In the genomic region with DNA sequence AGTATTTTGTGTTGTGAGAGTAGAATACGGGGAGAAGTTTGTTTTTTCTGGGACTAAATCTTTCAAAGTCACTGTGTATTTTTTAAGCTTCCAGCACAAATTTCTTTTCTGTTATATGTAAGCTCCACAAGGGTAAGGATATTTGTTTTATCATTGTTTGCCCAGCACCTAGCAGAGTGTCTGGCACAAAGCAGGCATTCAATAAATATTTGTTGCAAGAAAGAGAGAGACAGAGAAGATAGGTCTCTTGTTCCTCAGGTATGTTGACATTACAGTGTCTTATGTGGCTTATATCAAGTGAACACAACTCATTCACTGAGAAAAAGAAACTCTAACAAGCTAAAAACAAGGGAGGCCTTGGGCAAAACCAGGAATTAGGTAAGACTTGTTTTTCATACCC, we compare ENCODE assay signal across 18 cellular contexts. TPM values are rescaled to one million over a fixed set of nuclear protein-coding genes. Genes with fewer than 3 reads are reported as not detected.
A peak's percentile ranks its signal among the peaks of the same experiment; 100 is the strongest.
DNase-seq lines count a peak whose midpoint lies in the region; ATAC-seq, FAIRE-seq and TF ChIP-seq lines count a peak whose summit lies in the region.
"Had no signal": no experiment of that assay in that cellular context is flagged by ENCODE, and none has a peak within 500 bp of the region (broad histone marks: within the 10 kb centered on the region; RNA-seq: fewer than 3 reads in every experiment).

No MANE protein-coding gene starts in this region.

- no peak for TF ChIP-seq RAD21 in HepG2 (CRISPR knock-in tag; IDR thresholded peaks at IDR 0.05)

- CTCF ChIA-PET in MCF 10A (lab: Yijun Ruan, JAX) = interaction anchor here (0.7 kb wide), 1 partner anchor 699 kb away, joined by 4 read pairs; no protein-coding TSS in a partner anchor
- CTCF ChIA-PET in PC-3 (lab: Charles Lee) = no interaction called here
- CTCF ChIA-PET in HepG2 (lab: Yijun Ruan, JAX; ENCODE audit: low intra/inter-chr PET ratio, low total read pairs) = no interaction called here

- no peaks in the 10 kb centered on the region for H3F3A ChIP-seq in PC-3 (ENCODE audit: low read length, unreplicated experiment)

- TF ChIP-seq CTCF in MCF 10A (IDR thresholded peaks at IDR 0.05; ENCODE audit: unreplicated experiment) (no peak), PC-3 (conservative IDR thresholded peaks at IDR 0.05; ENCODE audit: low read depth, low read length) (no peak), HepG2 (CRISPR knock-in tag; IDR thresholded peaks at IDR 0.05) (no peak), Peyer's patch (IDR thresholded peaks at IDR 0.05) (no peak)

- H3K27ac ChIP-seq in PC-3 (ENCODE audit: low read length) = no peak overlapping the region
- peak overlapping the region; percentile 26 for H3K27ac ChIP-seq in HepG2 (ENCODE audit: extremely low read length, insufficient read depth, low read length)
- H3K27ac ChIP-seq in Peyer's patch = no peak overlapping the region
- H3K27ac ChIP-seq: BLaER1 treated with 17β-estradiol and CSF1 and Interleukin-3, amounts not matched to agents 10 nM and 100 nM; GM23248 had no signal

- no peak overlapping the region for H3K4me3 ChIP-seq in PC-3 (ENCODE audit: low read length)
- no peak overlapping the region; a peak in 1 of 6 replicates for H3K4me3 ChIP-seq in HepG2 (replicated peaks in 1 of 3; ENCODE audit: insufficient read depth in 1 of 3, low read depth in 2 of 3, low read length in 3 of 3)
- no peak overlapping the region for H3K4me3 ChIP-seq in Peyer's patch
- H3K4me3 ChIP-seq: BLaER1 treated with 17β-estradiol and CSF1 and Interleukin-3, amounts not matched to agents 10 nM and 100 nM; GM12878; GM23248 had no signal

- H3K9me3 Mint-ChIP-seq in MCF 10A (ENCODE audit: unreplicated experiment) (no peaks in the 10 kb centered on the region), immature natural killer cell (no peaks in the 10 kb centered on the region)
- H3K9me3 Mint-ChIP-seq: CD4-positive, alpha-beta T cell had no signal

- 13% methylated on average over 1 of the region's 1 CpG for WGBS in HepG2 (ENCODE audit: low lambda C conversion rate)

- TF ChIP-seq POLR2A in HepG2 (IDR thresholded peaks at IDR 0.05; ENCODE audit: insufficient read depth in 1 of 2, low read depth in 2 of 2, low read length in 2 of 2) (no peak), Peyer's patch (IDR thresholded peaks at IDR 0.05) (no peak)

- FAIRE-seq in HepG2 (lab: Jason Lieb, UNC) = peak; percentile 28
- FAIRE-seq: GM12878, GM18507, H54 had no signal

- no peaks in the 10 kb centered on the region for H3K27me3 ChIP-seq in PC-3 (ENCODE audit: low read length)
- H3K27me3 ChIP-seq in HepG2 (ENCODE audit: control insufficient read depth in 1 of 2, insufficient read depth in 2 of 2, low read length in 2 of 2) = no peaks in the 10 kb centered on the region
- H3K27me3 ChIP-seq in Peyer's patch = no peaks in the 10 kb centered on the region
- H3K27me3 ChIP-seq: BLaER1 treated with 17β-estradiol and CSF1 and Interleukin-3, amounts not matched to agents 10 nM and 100 nM had no signal

- no TSS peak for BruUV-seq in MCF 10A (replicated peaks; lab: Mats Ljungman, UMichigan)
- no TSS peak for BruUV-seq in PC-3 (replicated peaks; lab: Mats Ljungman, UMichigan)
- BruUV-seq in HepG2 (replicated peaks; lab: Mats Ljungman, UMichigan) = no TSS peak

- no peaks in the 10 kb centered on the region for H3K79me2 ChIP-seq in PC-3 (ENCODE audit: low read length)
- no peaks in the 10 kb centered on the region for H3K79me2 ChIP-seq in HepG2 (ENCODE audit: insufficient read depth, low read length)

- H3K36me3 Mint-ChIP-seq in MCF 10A (ENCODE audit: insufficient read depth, unreplicated experiment) = no peaks in the 10 kb centered on the region
- peaks cover 0 to 3% (median 0%) of the 10 kb centered on the region in 3 donors for H3K36me3 Mint-ChIP-seq in immature natural killer cell

- intact Hi-C loops in MCF 10A (cut with micrococcal nuclease) (no loop called here), PC-3 (cut with micrococcal nuclease) (no loop called here), HepG2 (cut with micrococcal nuclease; ENCODE audit: unreplicated experiment) (no loop called here)

- H3K9ac ChIP-seq in PC-3 (ENCODE audit: low read length) = no peak overlapping the region
- H3K9ac ChIP-seq in HepG2 (ENCODE audit: insufficient read depth, low read depth, low read length) = peak overlapping the region; percentile 17; the same call in 1 of the 2 replicates
- H3K9ac ChIP-seq: BLaER1 treated with 17β-estradiol and CSF1 and Interleukin-3, amounts not matched to agents 10 nM and 100 nM; GM23248 had no signal

- no peak overlapping the region for H2AFZ ChIP-seq in PC-3 (ENCODE audit: low read length)
- H2AFZ ChIP-seq in HepG2 (ENCODE audit: low read length) = peak overlapping the region; percentile 65
- H2AFZ ChIP-seq: GM23248 had no signal

- peak in 1 of 2 experiments; percentile 46; a peak in 2 of 4 replicates for TF ChIP-seq EP300 in HepG2 (IDR thresholded peaks at IDR 0.05; ENCODE audit: low read depth in 2 of 2, low read length in 2 of 2)
- no peak for TF ChIP-seq EP300 in HepG2 (CRISPR knock-in tag; IDR thresholded peaks at IDR 0.05; ENCODE audit: borderline replicate concordance)

- H3K9me3 ChIP-seq in PC-3 (ENCODE audit: low read length) = no peaks in the 10 kb centered on the region
- H3K9me3 ChIP-seq in HepG2 (ENCODE audit: low read length) = no peaks in the 10 kb centered on the region
- no peaks in the 10 kb centered on the region for H3K9me3 ChIP-seq in Peyer's patch

- H3K4me1 ChIP-seq in PC-3 (ENCODE audit: insufficient read depth, low read length) (no peaks in the 10 kb centered on the region; the same call in 1 of the 2 replicates), HepG2 (ENCODE audit: insufficient read depth, low read length) (peaks cover 28% of the 10 kb centered on the region), Peyer's patch (no peaks in the 10 kb centered on the region)
- H3K4me1 ChIP-seq: BLaER1 treated with 17β-estradiol and CSF1 and Interleukin-3, amounts not matched to agents 10 nM and 100 nM had no signal

- in situ Hi-C loops in T47D (cut with HindIII; ENCODE audit: low pct_unique_long_range_greater_than_20kb, low sequenced_read_pairs) (no loop called here), HepG2 (cut with HindIII; ENCODE audit: extremely low pct_ligation_motif_present, low pct_unique_long_range_greater_than_20kb) (no loop called here)

- ATAC-seq in PC-3 (peak; percentile 63), HepG2 (no peak), GM21367 (IDR thresholded peaks at IDR 0.05; ENCODE audit: unreplicated experiment) (no peak)
- ATAC-seq: GM12878, HCT116 had no signal

- DNase-seq in T47D (ENCODE audit: low read depth in 1 of 2, low spot score in 1 of 2) (peak; percentile 37 to 77), MCF 10A (ENCODE audit: unreplicated experiment) (no peak), PC-3 (no peak), HepG2 (ENCODE audit: low spot score) (no peak), immature natural killer cell (no peak), Peyer's patch (no peak)
- DNase-seq: 8988T; ACHN; CD4-positive, alpha-beta T cell; DMS79; GM23248; IMR-90 had no signal

- H3K4me2 ChIP-seq in PC-3 (ENCODE audit: low read length) (no peak overlapping the region), HepG2 (ENCODE audit: low read depth, low read length) (peak overlapping the region; percentile 28)
- H3K4me2 ChIP-seq: BLaER1 treated with 17β-estradiol and CSF1 and Interleukin-3, amounts not matched to agents 10 nM and 100 nM had no signal

- no peaks in the 10 kb centered on the region for H3K36me3 ChIP-seq in PC-3 (ENCODE audit: low read depth, low read length)
- H3K36me3 ChIP-seq in HepG2 (replicated peaks in 1 of 2; ENCODE audit: control insufficient read depth in 1 of 2, insufficient read depth in 2 of 2, low read length in 2 of 2) = no peaks in the 10 kb centered on the region
- H3K36me3 ChIP-seq in Peyer's patch = no peaks in the 10 kb centered on the region
- H3K36me3 ChIP-seq: BLaER1 treated with 17β-estradiol and CSF1 and Interleukin-3, amounts not matched to agents 10 nM and 100 nM had no signal

- no peaks in the 10 kb centered on the region for H3K27me3 Mint-ChIP-seq in MCF 10A (ENCODE audit: insufficient read depth, unreplicated experiment)
- peaks cover 0 to 2% (median 0%) of the 10 kb centered on the region in 3 donors for H3K27me3 Mint-ChIP-seq in immature natural killer cell (ENCODE audit: low read depth in 3 of 3)

- no peaks in the 10 kb centered on the region for H3K4me1 Mint-ChIP-seq in MCF 10A (ENCODE audit: insufficient read depth, unreplicated experiment)
- H3K4me1 Mint-ChIP-seq in immature natural killer cell = peaks cover 0 to 2% of the 10 kb centered on the region in 2 donors

- POLR2A ChIA-PET in MCF 10A (lab: Yijun Ruan, JAX) = interaction anchor here (0.8 kb wide), 1 partner anchor 23 kb away, joined by 3 read pairs; no protein-coding TSS in a partner anchor
- POLR2A ChIA-PET in PC-3 (lab: Charles Lee; ENCODE audit: unreplicated experiment) = no interaction called here
- POLR2A ChIA-PET in HepG2 (lab: Yijun Ruan, JAX) = interaction anchor here (0.7 to 0.9 kb wide), 3 partner anchors 11 to 167 kb away, joined by 3 read pairs; no protein-coding TSS in a partner anchor

- H3K27ac Mint-ChIP-seq in MCF 10A (ENCODE audit: low read depth, unreplicated experiment) (no peak overlapping the region), immature natural killer cell (peak overlapping the region in 1 of 6 donors; percentile 5)
- H3K27ac Mint-ChIP-seq: CD4-positive, alpha-beta T cell had no signal

- H4K20me1 ChIP-seq in PC-3 (ENCODE audit: low read length) = no peaks in the 10 kb centered on the region
- H4K20me1 ChIP-seq in HepG2 (ENCODE audit: insufficient read depth, low read length) = no peaks in the 10 kb centered on the region
- H4K20me1 ChIP-seq: BLaER1 treated with 17β-estradiol and CSF1 and Interleukin-3, amounts not matched to agents 10 nM and 100 nM had no signal

- H3K4me3 Mint-ChIP-seq in MCF 10A (ENCODE audit: unreplicated experiment) (no peak overlapping the region), immature natural killer cell (no peak overlapping the region)
- H3K4me3 Mint-ChIP-seq: CD4-positive, alpha-beta T cell had no signal

- H3K9me2 ChIP-seq in PC-3 (replicated peaks; ENCODE audit: low read length) = no peaks in the 10 kb centered on the region

RNA-seq across cellular contexts. Expression of a gene that starts 26.6 kb away (rescaled TPM):
- total RNA-seq in MCF 10A (2022) = 149 TPM in 2 replicates
- 48.6 and 56.3 TPM in 2 replicates for total RNA-seq in PC-3 (2014; rRNA removed)
- total RNA-seq in HepG2 (2016; rRNA removed; fragmentation: Illumina TruSeq; extraction: Trizol) = 103 and 110 TPM in 2 replicates
- 133 and 147 TPM in 2 replicates for total RNA-seq in HepG2 (2016; cell fraction: cytosol; rRNA removed; fragmentation: Illumina TruSeq; extraction: Trizol; ENCODE audit: low read depth)
- total RNA-seq in HepG2 (2016; cell fraction: insoluble cytoplasmic fraction; rRNA removed; fragmentation: Illumina TruSeq; extraction: Trizol) = 93.9 TPM in 2 replicates
- total RNA-seq in HepG2 (2016; cell fraction: membrane; rRNA removed; fragmentation: Illumina TruSeq; extraction: Trizol) = 73.4 and 76.7 TPM in 2 replicates
- 222 and 239 TPM in 2 replicates for total RNA-seq in HepG2 (2016; cell fraction: nucleus; rRNA removed; fragmentation: Illumina TruSeq; extraction: Trizol)
- polyA plus RNA-seq in HepG2 (2011; rRNA removed) = 74.8 and 82.8 TPM in 2 replicates
- 26.6 and 44.0 TPM in 2 replicates for polyA plus RNA-seq in HepG2 (2011; cell fraction: cytosol; rRNA removed)
- polyA plus RNA-seq in HepG2 (2011; cell fraction: nucleus; rRNA removed) = 159 and 177 TPM in 2 replicates
- 100 and 116 TPM in 2 replicates for polyA plus RNA-seq in HepG2 (2012)
- 18.9 and 23.3 TPM in 2 replicates for polyA plus RNA-seq in HepG2 (2016; cell fraction: cytosol; fragmentation: Illumina TruSeq; extraction: Trizol; ENCODE audit: low read depth)
- polyA plus RNA-seq in HepG2 (2016; cell fraction: insoluble cytoplasmic fraction; fragmentation: Illumina TruSeq; extraction: Trizol; ENCODE audit: low read depth) = 71.0 and 74.2 TPM in 2 replicates
- polyA plus RNA-seq in HepG2 (2016; cell fraction: membrane; fragmentation: Illumina TruSeq; extraction: Trizol; ENCODE audit: low read depth) = 23.8 and 25.2 TPM in 2 replicates
- polyA plus RNA-seq in HepG2 (2016; cell fraction: nucleus; fragmentation: Illumina TruSeq; extraction: Trizol; ENCODE audit: insufficient read depth, low read depth) = 67.2 and 72.5 TPM in 2 replicates
- 83.1 and 705 TPM in 2 replicates for polyA minus RNA-seq in HepG2 (2011; rRNA and poly(A)+ RNA removed; ENCODE audit: low replicate concordance)
- 129 and 146 TPM in 2 replicates for polyA minus RNA-seq in HepG2 (2011; cell fraction: cytosol; rRNA and poly(A)+ RNA removed)
- 1,231 and 1,245 TPM in 2 replicates for polyA minus RNA-seq in HepG2 (2011; cell fraction: nucleus; rRNA and poly(A)+ RNA removed)
- polyA plus RNA-seq in immature natural killer cell = 10 to 100 TPM; 19.7 to 46.1 (median 24.4) TPM
- total RNA-seq in Peyer's patch = 10 to 100 TPM; 28.7 to 74.3 (median 54.6) TPM

Comparison
In these comparisons a context has a peak if more than half of its experiments do, and no peak if none do; other contexts are left out.
1. DNase-seq: peak in T47D (2 of 2); none in MCF 10A (single experiment), PC-3 (single experiment), HepG2 (single experiment), immature natural killer cell (0 of 3) and Peyer's patch (0 of 3).